33 cellular contexts compared by ENCODE assay signal in the genomic region with DNA sequence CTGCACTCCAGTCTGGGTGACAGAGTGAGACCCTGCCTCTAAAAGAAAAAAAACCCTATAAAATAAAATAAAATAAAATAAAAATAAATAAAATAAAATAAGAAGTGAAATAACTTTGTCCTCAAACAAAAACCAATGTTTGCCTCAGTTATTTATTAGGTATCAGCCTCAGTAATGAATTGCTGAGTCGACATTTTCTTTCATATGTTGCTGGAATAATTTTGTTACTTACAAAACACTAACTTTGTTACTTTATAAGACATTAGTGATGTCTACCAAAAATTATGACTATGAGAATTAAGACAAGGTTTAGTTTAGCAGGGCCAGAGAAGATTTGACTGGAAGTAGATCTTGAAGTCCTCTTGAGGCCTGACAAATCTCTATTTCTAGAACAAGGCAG.
"Had no signal": no experiment of that assay in that cellular context is flagged by ENCODE, and none has a peak within 500 bp of the region (broad histone marks: within the 10 kb centered on the region; RNA-seq: fewer than 3 reads in every experiment).

No MANE protein-coding gene starts in this region.

- H3K4me3 Mint-ChIP-seq: activated CD4-positive, alpha-beta memory T cell treated with anti-CD3 and anti-CD28 coated beads for 36 hours; activated CD4-positive, alpha-beta T cell treated with anti-CD3 and anti-CD28 coated beads for 36 hours; activated CD4-positive, alpha-beta T cell treated with anti-CD3 and anti-CD28 coated beads, Interleukin-2, amount 10 ng/mL, durations not matched to agents 24 days and 14 days; activated naive CD4-positive, alpha-beta T cell treated with anti-CD3 and anti-CD28 coated beads, Interleukin-2, amount 10 ng/mL, durations not matched to agents 7 days and 5 days; activated naive CD8-positive, alpha-beta T cell treated with anti-CD3 and anti-CD28 coated beads, Interleukin-2, amount 10 ng/mL, durations not matched to agents 7 days and 5 days; activated T-cell treated with anti-CD3 and anti-CD28 coated beads, Interleukin-2, amount 50 U/mL, for 24 hours; activated T-cell treated with anti-CD3 and anti-CD28 coated beads, Interleukin-2, amount 50 U/mL, for 72 hours; brain; central memory CD8-positive, alpha-beta T cell; dendritic cell treated with granulocyte-macrophage colony-stimulating factor and Interleukin-4, amounts not matched to agents 40 ng/mL and 50 ng/mL, for 4 days; endodermal cell; T-helper 17 cell; T-helper 2 cell treated with Interferon-gamma antibody and Interleukin-4, amounts not matched to agents 5 μg/mL and 100 μg/mL, for 36 hours had no signal

- FAIRE-seq: bronchial epithelial cell had no signal

- ATAC-seq: activated CD4-positive, alpha-beta T cell treated with anti-CD3 and anti-CD28 coated beads for 36 hours; activated naive CD4-positive, alpha-beta T cell treated with anti-CD3 and anti-CD28 coated beads, Interleukin-2, amount 50 U/mL, for 72 hours; activated T-cell treated with anti-CD3 and anti-CD28 coated beads, Interleukin-2, amount 50 U/mL, for 72 hours; esophagus mucosa; gastrocnemius medialis; heart right ventricle; T-helper 17 cell had no signal

- H3K4me1 Mint-ChIP-seq: activated CD4-positive, alpha-beta T cell treated with anti-CD3 and anti-CD28 coated beads for 36 hours; activated CD4-positive, alpha-beta T cell treated with anti-CD3 and anti-CD28 coated beads, Interleukin-2, amount 10 ng/mL, durations not matched to agents 24 days and 14 days; activated naive CD4-positive, alpha-beta T cell treated with anti-CD3 and anti-CD28 coated beads, Interleukin-2, amount 10 ng/mL, durations not matched to agents 7 days and 5 days; activated naive CD8-positive, alpha-beta T cell treated with anti-CD3 and anti-CD28 coated beads, Interleukin-2, amount 10 ng/mL, durations not matched to agents 7 days and 5 days; brain; central memory CD8-positive, alpha-beta T cell; endodermal cell; T-helper 17 cell had no signal

- H3K4me2 ChIP-seq: hepatocyte had no signal

- H3K27me3 Mint-ChIP-seq: activated CD4-positive, alpha-beta memory T cell treated with anti-CD3 and anti-CD28 coated beads for 36 hours; activated CD4-positive, alpha-beta T cell treated with anti-CD3 and anti-CD28 coated beads for 36 hours; activated CD4-positive, alpha-beta T cell treated with anti-CD3 and anti-CD28 coated beads, Interleukin-2, amount 10 ng/mL, durations not matched to agents 24 days and 14 days; activated naive CD4-positive, alpha-beta T cell treated with anti-CD3 and anti-CD28 coated beads, Interleukin-2, amount 10 ng/mL, durations not matched to agents 7 days and 5 days; activated naive CD8-positive, alpha-beta T cell treated with anti-CD3 and anti-CD28 coated beads, Interleukin-2, amount 10 ng/mL, durations not matched to agents 7 days and 5 days; activated T-cell treated with anti-CD3 and anti-CD28 coated beads, Interleukin-2, amount 50 U/mL, for 24 hours; brain; central memory CD8-positive, alpha-beta T cell; dendritic cell treated with granulocyte-macrophage colony-stimulating factor and Interleukin-4, amounts not matched to agents 40 ng/mL and 50 ng/mL, for 4 days; T-helper 17 cell had no signal

- H3K4me3 ChIP-seq: ascending aorta, coronary artery, dorsolateral prefrontal cortex, gastrocnemius medialis, heart right ventricle, hepatocyte had no signal

- DNase-seq: activated CD4-positive, alpha-beta memory T cell treated with anti-CD3 and anti-CD28 coated beads for 36 hours; activated CD4-positive, alpha-beta T cell treated with anti-CD3 and anti-CD28 coated beads for 36 hours; activated CD4-positive, alpha-beta T cell treated with anti-CD3 and anti-CD28 coated beads, Interleukin-2, amount 10 ng/mL, durations not matched to agents 24 days and 14 days; activated CD4-positive, CD25-positive, alpha-beta regulatory T cell; activated CD4-positive, CD25-positive, alpha-beta regulatory T cell treated with anti-CD3 and anti-CD28 coated beads, Interleukin-2, amount 50 U/mL, for 72 hours; activated CD8-positive, alpha-beta memory T cell treated with anti-CD3 and anti-CD28 coated beads, Interleukin-2, amount 50 U/mL, for 48 hours; activated gamma-delta T cell; activated naive CD4-positive, alpha-beta T cell; activated naive CD4-positive, alpha-beta T cell treated with anti-CD3 and anti-CD28 coated beads, Interleukin-2, amount 10 ng/mL, durations not matched to agents 7 days and 5 days; activated naive CD8-positive, alpha-beta T cell treated with anti-CD3 and anti-CD28 coated beads, Interleukin-2, amount 10 ng/mL, durations not matched to agents 7 days and 5 days; activated T-cell treated with anti-CD3 and anti-CD28 coated beads for 4 hours; activated T-cell treated with anti-CD3 and anti-CD28 coated beads, Interleukin-2, amount 50 U/mL, for 24 hours; activated T-cell treated with anti-CD3 and anti-CD28 coated beads, Interleukin-2, amount 50 U/mL, for 72 hours; dorsolateral prefrontal cortex; effector memory CD4-positive, alpha-beta T cell; endodermal cell; foreskin fibroblast; gastrocnemius medialis; glutamatergic neuron; heart right ventricle; T-helper 17 cell; T1000; WERI-Rb-1 had no signal

- H3K79me2 ChIP-seq: hepatocyte had no signal

- H3K36me3 Mint-ChIP-seq: activated CD4-positive, alpha-beta memory T cell treated with anti-CD3 and anti-CD28 coated beads for 36 hours; activated naive CD4-positive, alpha-beta T cell treated with anti-CD3 and anti-CD28 coated beads, Interleukin-2, amount 10 ng/mL, durations not matched to agents 7 days and 5 days; activated naive CD4-positive, alpha-beta T cell treated with anti-CD3 and anti-CD28 coated beads, Interleukin-2, amount 50 U/mL, for 72 hours; activated naive CD8-positive, alpha-beta T cell treated with anti-CD3 and anti-CD28 coated beads, Interleukin-2, amount 10 ng/mL, durations not matched to agents 7 days and 5 days; brain had no signal

- H2AFZ ChIP-seq: hepatocyte had no signal

- H3K27me3 ChIP-seq: ascending aorta, dorsolateral prefrontal cortex, gastrocnemius medialis, heart right ventricle, hepatocyte had no signal

- H3K27ac ChIP-seq: ascending aorta, coronary artery, dorsolateral prefrontal cortex, gastrocnemius medialis, heart right ventricle, hepatocyte, WERI-Rb-1 had no signal

- H3K27ac Mint-ChIP-seq: activated CD4-positive, alpha-beta memory T cell treated with anti-CD3 and anti-CD28 coated beads for 36 hours; activated CD4-positive, alpha-beta T cell treated with anti-CD3 and anti-CD28 coated beads for 36 hours; activated CD4-positive, alpha-beta T cell treated with anti-CD3 and anti-CD28 coated beads, Interleukin-2, amount 10 ng/mL, durations not matched to agents 24 days and 14 days; activated naive CD4-positive, alpha-beta T cell treated with anti-CD3 and anti-CD28 coated beads, Interleukin-2, amount 10 ng/mL, durations not matched to agents 7 days and 5 days; activated naive CD4-positive, alpha-beta T cell treated with anti-CD3 and anti-CD28 coated beads, Interleukin-2, amount 50 U/mL, for 72 hours; activated naive CD8-positive, alpha-beta T cell treated with anti-CD3 and anti-CD28 coated beads, Interleukin-2, amount 10 ng/mL, durations not matched to agents 7 days and 5 days; activated T-cell treated with anti-CD3 and anti-CD28 coated beads, Interleukin-2, amount 50 U/mL, for 24 hours; activated T-cell treated with anti-CD3 and anti-CD28 coated beads, Interleukin-2, amount 50 U/mL, for 72 hours; brain; dendritic cell treated with granulocyte-macrophage colony-stimulating factor and Interleukin-4, amounts not matched to agents 40 ng/mL and 50 ng/mL, for 4 days; endodermal cell; T-helper 17 cell; T-helper 2 cell treated with Interferon-gamma antibody and Interleukin-4, amounts not matched to agents 5 μg/mL and 100 μg/mL, for 36 hours had no signal

- H3K9me3 Mint-ChIP-seq: activated CD4-positive, alpha-beta T cell treated with anti-CD3 and anti-CD28 coated beads, Interleukin-2, amount 10 ng/mL, durations not matched to agents 24 days and 14 days; endodermal cell had no signal

- H3K9me3 ChIP-seq: ascending aorta, gastrocnemius medialis, heart right ventricle had no signal

- H3K4me1 ChIP-seq: ascending aorta, gastrocnemius medialis, heart right ventricle had no signal

- H3K36me3 ChIP-seq: ascending aorta, gastrocnemius medialis, heart right ventricle, WERI-Rb-1 had no signal
